ENCODE assay signal across 8 cellular contexts in genomic region chr3:142828703-142829304, GRCh38.
DNase-seq lines count a peak whose midpoint lies in the region; ATAC-seq, FAIRE-seq and TF ChIP-seq lines count a peak whose summit lies in the region.

No MANE protein-coding gene starts in this region.

- intact Hi-C loops in activated naive CD4-positive, alpha-beta T cell treated with anti-CD3 and anti-CD28 coated beads for 36 hours (cut with micrococcal nuclease) = loop anchor here (1.0 to 5.0 kb wide), 5 partner anchors 76 to 843 kb away; no protein-coding TSS in a partner anchor
- intact Hi-C loops in head of caudate nucleus (cut with DNase I) (loop anchor here (10.0 kb wide), 1 partner anchor 166 kb away; no protein-coding TSS in a partner anchor), posterior cingulate gyrus (cut with DNase I) (loop anchor here (2.0 to 5.0 kb wide), 3 partner anchors 158 to 242 kb away; no protein-coding TSS in a partner anchor)

- no peaks in the 10 kb centered on the region for H3K36me3 Mint-ChIP-seq in activated naive CD4-positive, alpha-beta T cell treated with anti-CD3 and anti-CD28 coated beads for 36 hours (ENCODE audit: low read depth)

- TF ChIP-seq POLR2A in GM12891 (IDR thresholded peaks at IDR 0.05; ENCODE audit: low read depth, low read length) = no peak

- no peaks in the 10 kb centered on the region for H3K4me1 Mint-ChIP-seq in activated naive CD4-positive, alpha-beta T cell treated with anti-CD3 and anti-CD28 coated beads for 36 hours (ENCODE audit: low read depth)

- H3K27ac Mint-ChIP-seq in activated naive CD4-positive, alpha-beta T cell treated with anti-CD3 and anti-CD28 coated beads for 36 hours = no peak overlapping the region

- CTCF ChIA-PET in activated naive CD4-positive, alpha-beta T cell treated with anti-CD3 and anti-CD28 coated beads for 36 hours (lab: Charles Lee) = interaction anchor here (0.6 to 5.0 kb wide), 53 partner anchors 9 to 308 kb away, joined by 3 to 33 read pairs (median 4); partner anchors contain the start of gene U2SURP

- DNase-seq in GM12891 (ENCODE audit: insufficient read length, low spot score) (peak; percentile 44), MV-4-11 (lab: John Stamatoyannopoulos, UW) (peak; percentile 44), SIG-M5 treated with dmso at 0.1 percent for 504 hours (lab: John Stamatoyannopoulos, UW; ENCODE audit: unreplicated experiment) (peak; percentile 76), head of caudate nucleus (peak; percentile 64 to 93 (median 84)), posterior cingulate gyrus (peak; percentile 65 to 96 (median 84)), cerebellar nuclear complex (lab: John Stamatoyannopoulos, UW) (no peak)
- peak; percentile 87 for DNase-seq in activated naive CD4-positive, alpha-beta T cell treated with anti-CD3 and anti-CD28 coated beads for 36 hours

- peak; percentile 96 for ATAC-seq in HG02610 (IDR thresholded peaks at IDR 0.05; ENCODE audit: unreplicated experiment)

- no peaks in the 10 kb centered on the region for H3K9me3 Mint-ChIP-seq in activated naive CD4-positive, alpha-beta T cell treated with anti-CD3 and anti-CD28 coated beads for 36 hours

- peaks cover 3% of the 10 kb centered on the region for H3K27me3 Mint-ChIP-seq in activated naive CD4-positive, alpha-beta T cell treated with anti-CD3 and anti-CD28 coated beads for 36 hours (ENCODE audit: low read depth)

- no peak overlapping the region for H3K4me3 Mint-ChIP-seq in activated naive CD4-positive, alpha-beta T cell treated with anti-CD3 and anti-CD28 coated beads for 36 hours

- FAIRE-seq in GM12891 (lab: Jason Lieb, UNC) = peak; percentile 98

TF ChIP-seq in GM12891, 5 proteins besides CTCF, POLR2A, EP300 and RAD21:
- TF ChIP-seq POLR2AphosphoS5 (IDR thresholded peaks at IDR 0.05; ENCODE audit: low read depth, low read length) (no peak), TAF1 (IDR thresholded peaks at IDR 0.05; ENCODE audit: low read depth, low read length) (no peak), POU2F2 (IDR thresholded peaks at IDR 0.05; ENCODE audit: low read depth, low read length) (no peak), PAX5 (IDR thresholded peaks at IDR 0.05; ENCODE audit: insufficient read depth, low read length, severe bottlenecking) (no peak), SPI1 (IDR thresholded peaks at IDR 0.05; ENCODE audit: low read depth, low read length) (no peak)

Comparison
In these comparisons a context has a peak if more than half of its experiments do, and no peak if none do; other contexts are left out.
1. DNase-seq: peak in GM12891 (single experiment), MV-4-11 (single experiment), SIG-M5 treated with dmso at 0.1 percent for 504 hours (single experiment), activated naive CD4-positive, alpha-beta T cell treated with anti-CD3 and anti-CD28 coated beads for 36 hours (single experiment), head of caudate nucleus (42 of 42) and posterior cingulate gyrus (10 of 10); none in cerebellar nuclear complex (0 of 2).